ENCODE assay signal across 8 cellular contexts in the genomic region with DNA sequence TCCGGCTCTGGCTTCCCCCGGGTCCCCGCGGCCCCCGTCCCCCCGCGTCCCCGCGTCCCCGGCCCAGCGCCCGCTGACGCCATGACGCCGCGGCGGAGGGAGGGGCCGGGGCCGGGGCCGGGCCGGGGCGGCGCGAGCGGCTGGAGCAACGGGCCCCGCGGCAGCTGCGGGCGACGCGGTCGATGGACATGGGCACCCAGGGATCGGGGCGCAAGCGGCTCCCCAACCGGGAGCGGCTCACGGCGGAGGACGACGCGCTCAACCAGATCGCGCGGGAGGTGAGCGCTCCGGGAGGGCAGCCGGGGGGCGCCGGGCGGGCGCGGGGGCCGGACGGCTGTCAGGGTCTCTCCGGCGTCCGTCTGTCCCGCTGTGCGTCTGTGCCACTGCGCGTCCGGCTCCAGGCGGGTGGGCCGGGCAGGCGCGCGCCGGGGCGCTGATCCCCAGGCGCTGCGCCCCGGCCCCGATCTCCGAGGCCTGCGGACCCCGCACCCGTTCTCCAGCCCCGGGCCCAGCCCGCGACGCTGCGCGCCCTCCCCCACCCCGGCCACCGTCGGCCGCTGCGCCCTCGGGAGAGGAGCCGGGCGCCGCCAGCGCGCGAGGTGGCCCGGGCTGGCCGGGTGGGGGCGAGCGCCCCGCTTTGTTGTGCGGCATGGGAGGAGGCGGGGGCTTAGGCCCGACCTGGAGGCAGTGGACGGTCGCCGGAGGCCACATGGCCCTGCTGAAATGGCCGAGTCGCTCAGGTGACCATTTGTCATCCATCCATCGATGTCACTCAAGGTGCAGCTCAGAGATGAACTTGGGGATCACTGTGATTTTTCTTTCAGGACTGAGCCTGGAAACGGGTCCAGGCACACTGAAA. TPM values are rescaled to one million over a fixed set of nuclear protein-coding genes. Genes with fewer than 3 reads are reported as not detected.
A peak's percentile ranks its signal among the peaks of the same experiment; 100 is the strongest.
DNase-seq lines count a peak whose midpoint lies in the region; ATAC-seq and TF ChIP-seq lines count a peak whose summit lies in the region.

A gene with protein sequence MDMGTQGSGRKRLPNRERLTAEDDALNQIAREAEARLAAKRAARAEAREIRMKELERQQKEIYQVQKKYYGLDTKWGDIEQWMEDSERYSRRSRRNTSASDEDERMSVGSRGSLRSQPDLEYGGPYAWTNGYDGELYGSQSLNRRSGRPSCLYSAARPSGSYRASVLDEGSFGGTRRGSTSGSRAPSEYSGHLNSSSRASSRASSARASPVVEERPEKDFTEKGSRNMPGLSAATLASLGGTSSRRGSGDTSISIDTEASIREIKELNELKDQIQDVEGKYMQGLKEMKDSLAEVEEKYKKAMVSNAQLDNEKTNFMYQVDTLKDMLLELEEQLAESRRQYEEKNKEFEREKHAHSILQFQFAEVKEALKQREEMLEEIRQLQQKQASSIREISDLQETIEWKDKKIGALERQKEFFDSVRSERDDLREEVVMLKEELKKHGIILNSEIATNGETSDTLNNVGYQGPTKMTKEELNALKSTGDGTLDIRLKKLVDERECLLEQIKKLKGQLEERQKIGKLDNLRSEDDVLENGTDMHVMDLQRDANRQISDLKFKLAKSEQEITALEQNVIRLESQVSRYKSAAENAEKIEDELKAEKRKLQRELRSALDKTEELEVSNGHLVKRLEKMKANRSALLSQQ (plus strand): TSS at position 125 of the 859 bp plus-strand sequence. CDS start 58 bp downstream, at position 183.

- H3K27ac ChIP-seq in RWPE1 (no peak within 1 kb of the TSS), stomach (peak within 1 kb of the TSS; percentile 68 to 90 (median 75))

- intact Hi-C loops in lower leg skin (cut with DNase I; ENCODE audit: low total_unique reads): no loop called here
- intact Hi-C loops in stomach (cut with DNase I; ENCODE audit: low total_unique reads): no loop called here

- no peak for ATAC-seq in GM21529 (IDR thresholded peaks at IDR 0.05; ENCODE audit: unreplicated experiment)
- ATAC-seq in HG02763 (IDR thresholded peaks at IDR 0.05; ENCODE audit: unreplicated experiment): no peak

- WGBS in lower leg skin, 2 donors: 0 to 1% methylated on average over 25 to 43 of the region's 112 CpGs
- 0 to 5% (median 2%) methylated on average over 14 to 110 of the region's 112 CpGs for WGBS in stomach, 5 donors

- TF ChIP-seq EP300 in stomach (IDR thresholded peaks at IDR 0.05): no peak

- H3K4me3 ChIP-seq in GM12875 (ENCODE audit: low read depth, low read length) (no peak within 1 kb of the TSS), lower leg skin (ENCODE audit: low read depth, poor library complexity, severe bottlenecking) (peak within 1 kb of the TSS; percentile 33), stomach (peak within 1 kb of the TSS; percentile 61 to 90 (median 77))

- TF ChIP-seq POLR2A in lower leg skin (IDR thresholded peaks at IDR 0.05): no peak
- TF ChIP-seq POLR2A in stomach (IDR thresholded peaks at IDR 0.05): no peak

- peaks cover 0 to 16% (median 0%) of the 10 kb centered on the region in 3 donors for H3K27me3 ChIP-seq in stomach

- DNase-seq in RWPE1 (ENCODE audit: low spot score): peak; percentile 20
- DNase-seq in dermis microvascular lymphatic vessel endothelial cell (ENCODE audit: low read depth in 2 of 2): peak in 1 of 2 donors; percentile 54
- DNase-seq in lower leg skin (ENCODE audit: low spot score in 2 of 2): no peak
- DNase-seq in stomach: peak; percentile 49
- no peak for DNase-seq in COR-L47 (lab: John Stamatoyannopoulos, UW)

- no peaks in the 10 kb centered on the region for H3K9me3 ChIP-seq in stomach

- CTCF ChIA-PET in RWPE1 (lab: Yijun Ruan, JAX): interaction anchor here (0.6 to 0.7 kb wide), 2 partner anchors 1213 to 1877 kb away, joined by 3 to 4 read pairs; no protein-coding TSS in a partner anchor

- peaks cover 27 to 53% (median 33%) of the 10 kb centered on the region in 4 donors for H3K4me1 ChIP-seq in stomach

- POLR2A ChIA-PET in RWPE1 (lab: Yijun Ruan, JAX; ENCODE audit: low non-redundant PET): no interaction called here

- 0 out of 2 replicates have a peak, but pooled peaks have one; percentile 6 for TF ChIP-seq CTCF in GM12875 (IDR thresholded peaks at IDR 0.05; ENCODE audit: borderline replicate concordance, insufficient read depth, low read depth, low read length)
- TF ChIP-seq CTCF in RWPE1 (conservative IDR thresholded peaks at IDR 0.05; ENCODE audit: low read depth): no peak
- TF ChIP-seq CTCF in lower leg skin (IDR thresholded peaks at IDR 0.05): no peak
- no peak for TF ChIP-seq CTCF in stomach (IDR thresholded peaks at IDR 0.05)

- H3K36me3 ChIP-seq in stomach: peaks cover 0 to 8% (median 4%) of the 10 kb centered on the region in 4 donors

RNA-seq across cellular contexts. Expression of the gene that starts here (rescaled TPM):
- total RNA-seq in dermis microvascular lymphatic vessel endothelial cell (83.6 and 114 TPM in 2 replicates), lower leg skin (10 to 100 TPM; 45.5 to 88.0 (median 67.5) TPM), stomach (100 to 1,000 TPM; 126 to 201 (median 152) TPM)
- polyA plus RNA-seq in stomach: 10 to 100 TPM; 31.6 to 43.7 (median 40.6) TPM

Comparison
In these comparisons a context has a peak if more than half of its experiments do, and no peak if none do; other contexts are left out.
1. DNase-seq: peak in RWPE1 (single experiment) and stomach (single experiment); none in lower leg skin (0 of 2) and COR-L47 (single experiment).